In the genomic region with DNA sequence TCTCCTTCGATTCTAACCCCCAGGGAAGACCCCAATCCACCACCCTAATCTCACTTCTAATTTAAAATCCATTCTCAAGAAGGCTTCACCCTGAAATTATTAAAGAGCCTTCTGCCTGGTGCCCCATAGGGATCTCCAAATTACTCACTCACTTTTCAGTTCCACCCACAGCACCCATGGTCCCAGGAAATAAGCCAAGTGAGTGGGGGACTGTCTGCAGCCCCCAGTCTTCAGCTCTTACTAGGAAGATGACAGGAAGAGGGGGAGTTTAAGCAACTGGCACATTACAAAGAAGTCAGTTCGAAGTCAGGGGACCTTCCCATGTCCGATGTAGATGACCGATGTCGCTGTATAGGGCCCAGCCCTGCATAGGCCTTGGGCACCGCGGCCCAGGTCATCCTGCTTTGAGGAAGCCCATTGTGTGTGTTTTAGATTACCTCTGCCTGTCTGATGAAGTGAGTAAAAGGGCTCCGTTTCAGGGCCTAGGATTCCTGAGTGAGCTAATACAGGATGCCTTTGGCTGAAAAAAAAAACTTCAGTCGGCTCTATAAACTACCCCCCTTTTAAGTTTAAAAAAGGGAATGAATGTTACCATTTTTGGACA, we compare ENCODE assay signal across 8 cellular contexts. TPM values are rescaled to one million over a fixed set of nuclear protein-coding genes. Genes with fewer than 3 reads are reported as not detected.
DNase-seq lines count a peak whose midpoint lies in the region; ATAC-seq and TF ChIP-seq lines count a peak whose summit lies in the region.

No MANE protein-coding gene starts in this region.

- in situ Hi-C loops in G401 (cut with HindIII; ENCODE audit: low sequenced_read_pairs), result no loop called here

- POLR2A ChIA-PET in SK-N-SH (lab: Yijun Ruan, JAX), result interaction anchor here (0.6 to 1.6 kb wide), 9 partner anchors 10 to 61 kb away, joined by 3 to 5 read pairs (median 4); no protein-coding TSS in a partner anchor

- H3K4me2 ChIP-seq in SK-N-SH, result peak overlapping the region; percentile 98
- H3K4me2 ChIP-seq in parathyroid adenoma (ENCODE audit: low read length), result peak overlapping the region; percentile 22

- no peak for TF ChIP-seq RAD21 in SK-N-SH (IDR thresholded peaks at IDR 0.05; ENCODE audit: low read length)

- H3K79me2 ChIP-seq in SK-N-SH (ENCODE audit: insufficient read depth) (peaks cover 74% of the 10 kb centered on the region), parathyroid adenoma (no peaks in the 10 kb centered on the region)

- 18% methylated on average over 7 of the region's 9 CpGs for WGBS in SK-N-SH (ENCODE audit: low lambda C conversion rate)
- WGBS in esophagus, 2 donors, result 18 to 21% methylated on average over 9 of the region's 9 CpGs

- H3K4me3 ChIP-seq in SK-N-SH (ENCODE audit: low read depth in 2 of 2, low read length in 1 of 2) (peak overlapping the region; percentile 87 to 96), esophagus (ENCODE audit: low read depth in 1 of 2, low read length in 2 of 2) (peak overlapping the region; percentile 62 to 76), parathyroid adenoma (ENCODE audit: low read depth, low read length) (no peak overlapping the region)

- TF ChIP-seq EP300 in SK-N-SH (IDR thresholded peaks at IDR 0.05; ENCODE audit: borderline replicate concordance in 1 of 2, low read depth in 1 of 2, low read length in 1 of 2), result no peak

- TF ChIP-seq CTCF in SK-N-SH (IDR thresholded peaks at IDR 0.05) (no peak), parathyroid adenoma (IDR thresholded peaks at IDR 0.05) (no peak)

- peak overlapping the region; percentile 99 for H3K9ac ChIP-seq in SK-N-SH
- H3K9ac ChIP-seq in parathyroid adenoma, result no peak overlapping the region

- H3K36me3 ChIP-seq in SK-N-SH (replicated peaks in 1 of 2; ENCODE audit: control insufficient read depth in 1 of 2, insufficient read depth in 2 of 2, low read length in 1 of 2) (peaks cover 31 to 40% of the 10 kb centered on the region in 2 experiments), esophagus (ENCODE audit: control insufficient read depth in 2 of 2, insufficient read depth in 2 of 2, low read length in 1 of 2) (peaks cover 0 to 2% of the 10 kb centered on the region in 2 donors), parathyroid adenoma (ENCODE audit: control insufficient read depth, insufficient read depth, low read length) (no peaks in the 10 kb centered on the region)

- no peaks in the 10 kb centered on the region for H3K27me3 ChIP-seq in SK-N-SH (ENCODE audit: insufficient read depth)
- no peaks in the 10 kb centered on the region for H3K27me3 ChIP-seq in esophagus (ENCODE audit: control insufficient read depth in 1 of 2, insufficient read depth in 2 of 2, low read length in 2 of 2)
- no peaks in the 10 kb centered on the region for H3K27me3 ChIP-seq in parathyroid adenoma (ENCODE audit: control insufficient read depth, insufficient read depth, low read length)

- H3K9me3 ChIP-seq in SK-N-SH, result no peaks in the 10 kb centered on the region
- no peaks in the 10 kb centered on the region for H3K9me3 ChIP-seq in esophagus (ENCODE audit: control insufficient read depth in 2 of 2, insufficient read depth in 1 of 2, low read depth in 1 of 2, low read length in 1 of 2)
- no peaks in the 10 kb centered on the region for H3K9me3 ChIP-seq in parathyroid adenoma (ENCODE audit: control insufficient read depth, low read length)

- H2AFZ ChIP-seq in SK-N-SH (ENCODE audit: low read depth), result no peak overlapping the region
- no peak overlapping the region for H2AFZ ChIP-seq in parathyroid adenoma

- TF ChIP-seq POLR2A in GM18505 (IDR thresholded peaks at IDR 0.05; ENCODE audit: borderline replicate concordance, extremely low read depth, insufficient read depth, insufficient read length), result no peak

- H3F3A ChIP-seq in SK-N-SH (replicated peaks; ENCODE audit: insufficient read depth), result peaks cover 31% of the 10 kb centered on the region

- H4K20me1 ChIP-seq in SK-N-SH (ENCODE audit: insufficient read depth), result peaks cover 54% of the 10 kb centered on the region

- H3K27ac ChIP-seq in SK-N-SH (ENCODE audit: low read depth in 2 of 2, low read length in 1 of 2), result peak overlapping the region; percentile 98
- peak overlapping the region; percentile 93 to 96 for H3K27ac ChIP-seq in esophagus (ENCODE audit: low read depth in 2 of 2, low read length in 1 of 2)
- no peak overlapping the region for H3K27ac ChIP-seq in parathyroid adenoma

- no peak for ATAC-seq in GM18505 (IDR thresholded peaks at IDR 0.05; ENCODE audit: unreplicated experiment)
- no peak for ATAC-seq in HG03439 (IDR thresholded peaks at IDR 0.05; ENCODE audit: unreplicated experiment)

- DNase-seq in G401 (ENCODE audit: low spot score) (peak; percentile 23), SK-N-SH (peak; percentile 36), kidney tubule cell (ENCODE audit: low spot score) (no peak), activated gamma-delta T cell (lab: John Stamatoyannopoulos, UW) (no peak)

- CTCF ChIA-PET in SK-N-SH (lab: Yijun Ruan, JAX), result interaction anchor here (0.9 to 2.8 kb wide), 19 partner anchors 8 to 131 kb away, joined by 3 to 16 read pairs (median 4); no protein-coding TSS in a partner anchor

- H3K4me1 ChIP-seq in SK-N-SH (ENCODE audit: control insufficient read depth in 1 of 2, insufficient read depth in 2 of 2, low read depth in 1 of 2, low read length in 1 of 2) (peaks cover 30 to 54% of the 10 kb centered on the region in 2 experiments), esophagus (ENCODE audit: control insufficient read depth in 2 of 2, insufficient read depth in 2 of 2, low read length in 1 of 2) (peaks cover 8 to 22% of the 10 kb centered on the region in 2 donors), parathyroid adenoma (no peaks in the 10 kb centered on the region)

- H3K9me2 ChIP-seq in SK-N-SH, result no peaks in the 10 kb centered on the region

TF ChIP-seq in SK-N-SH, 30 proteins besides CTCF, POLR2A, EP300 and RAD21:
- TF ChIP-seq MEF2A (IDR thresholded peaks at IDR 0.05; ENCODE audit: borderline replicate concordance, low read depth) (0 out of 2 replicates have a peak, but pooled peaks have one; percentile 55), RCOR1 (IDR thresholded peaks at IDR 0.05; ENCODE audit: low read length) (0 out of 2 replicates have a peak, but pooled peaks have one; percentile 6), GATA2 (CRISPR knock-in tag; IDR thresholded peaks at IDR 0.05) (no peak), JUND (IDR thresholded peaks at IDR 0.05) (0 out of 2 replicates have a peak, but pooled peaks have one; percentile 1)
- TF ChIP-seq, protein P1, sequence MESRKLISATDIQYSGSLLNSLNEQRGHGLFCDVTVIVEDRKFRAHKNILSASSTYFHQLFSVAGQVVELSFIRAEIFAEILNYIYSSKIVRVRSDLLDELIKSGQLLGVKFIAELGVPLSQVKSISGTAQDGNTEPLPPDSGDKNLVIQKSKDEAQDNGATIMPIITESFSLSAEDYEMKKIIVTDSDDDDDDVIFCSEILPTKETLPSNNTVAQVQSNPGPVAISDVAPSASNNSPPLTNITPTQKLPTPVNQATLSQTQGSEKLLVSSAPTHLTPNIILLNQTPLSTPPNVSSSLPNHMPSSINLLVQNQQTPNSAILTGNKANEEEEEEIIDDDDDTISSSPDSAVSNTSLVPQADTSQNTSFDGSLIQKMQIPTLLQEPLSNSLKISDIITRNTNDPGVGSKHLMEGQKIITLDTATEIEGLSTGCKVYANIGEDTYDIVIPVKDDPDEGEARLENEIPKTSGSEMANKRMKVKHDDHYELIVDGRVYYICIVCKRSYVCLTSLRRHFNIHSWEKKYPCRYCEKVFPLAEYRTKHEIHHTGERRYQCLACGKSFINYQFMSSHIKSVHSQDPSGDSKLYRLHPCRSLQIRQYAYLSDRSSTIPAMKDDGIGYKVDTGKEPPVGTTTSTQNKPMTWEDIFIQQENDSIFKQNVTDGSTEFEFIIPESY (IDR thresholded peaks at IDR 0.05; ENCODE audit: borderline replicate concordance, low read depth), result peak; percentile 42; the same call in 1 of the 2 replicates

RNA-seq across cellular contexts. Expression of a gene that starts 1.9 kb away (rescaled TPM):
- 78.8 and 90.9 TPM in 2 replicates for total RNA-seq in G401 (2014; rRNA removed; shearing (Covaris generic))
- polyA plus RNA-seq in SK-N-SH (2012; rRNA removed), result 266 and 319 TPM in 2 replicates
- 144 and 218 TPM in 2 replicates for polyA plus RNA-seq in SK-N-SH (2012; cell fraction: cytosol; rRNA removed)
- polyA plus RNA-seq in SK-N-SH (2012; cell fraction: nucleus; rRNA removed), result 589 and 740 TPM in 2 replicates
- 10 to 100 TPM; 37.4 to 98.2 TPM for polyA plus RNA-seq in esophagus

Comparison
In these comparisons a context has a peak if more than half of its experiments do, and no peak if none do; other contexts are left out.
1. DNase-seq: peak in G401 (single experiment) and SK-N-SH (single experiment); none in kidney tubule cell (single experiment) and activated gamma-delta T cell (single experiment).